ENCODE assay signal across 9 cellular contexts in the genomic region with DNA sequence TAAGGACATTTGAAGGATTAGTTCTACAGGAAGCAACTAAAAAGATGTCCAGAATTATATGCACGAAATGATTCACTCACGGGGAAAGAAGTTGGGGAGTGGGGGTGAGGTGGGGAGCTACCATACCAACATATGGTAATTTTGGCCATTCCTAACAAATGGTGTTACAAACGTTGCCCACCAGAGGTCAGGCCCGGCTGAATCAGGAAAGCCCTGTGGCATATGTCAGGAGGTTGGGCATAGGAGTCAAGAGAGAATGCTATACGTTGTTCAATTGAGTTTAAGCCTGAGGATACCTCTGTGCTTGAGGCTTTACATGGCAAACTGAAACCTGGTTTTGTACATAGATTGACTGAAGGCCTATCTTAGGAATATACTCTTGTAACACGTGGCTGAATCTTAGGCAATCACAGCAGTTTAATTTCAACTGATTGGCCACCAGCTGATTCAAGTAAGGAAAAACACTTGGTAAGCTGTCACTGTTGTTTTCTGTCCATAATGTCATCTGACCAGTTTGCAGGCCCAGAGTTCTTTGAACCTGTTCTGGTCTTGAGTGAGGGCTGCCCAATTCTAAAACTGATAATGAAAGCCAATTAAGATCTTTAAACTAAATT. TPM values are rescaled to one million over a fixed set of nuclear protein-coding genes. Genes with fewer than 3 reads are reported as not detected.
DNase-seq lines count a peak whose midpoint lies in the region; ATAC-seq and TF ChIP-seq lines count a peak whose summit lies in the region.
"Had no signal": no experiment of that assay in that cellular context is flagged by ENCODE, and none has a peak within 500 bp of the region (broad histone marks: within the 10 kb centered on the region; RNA-seq: fewer than 3 reads in every experiment).

No MANE protein-coding gene starts in this region.

- TF ChIP-seq POLR2A in heart left ventricle (IDR thresholded peaks at IDR 0.05): no peak

- TF ChIP-seq CTCF in PC-9 (conservative IDR thresholded peaks at IDR 0.05): peak; percentile 86
- peak; percentile 41 to 68 (median 55) for TF ChIP-seq CTCF in heart left ventricle (IDR thresholded peaks at IDR 0.05)

- H3K4me3 ChIP-seq in PC-9 (no peak overlapping the region), heart left ventricle (no peak overlapping the region)

- POLR2A ChIA-PET in PC-9 (lab: Charles Lee; ENCODE audit: unreplicated experiment): no interaction called here
- POLR2A ChIA-PET in activated naive CD8-positive, alpha-beta T cell treated with anti-CD3 and anti-CD28 coated beads, Interleukin-2, amount 10 ng/mL, durations not matched to agents 7 days and 5 days (lab: Charles Lee): no interaction called here

- CTCF ChIA-PET in PC-9 (lab: Charles Lee): interaction anchor here (0.5 to 1.3 kb wide), 4 partner anchors 8 to 723 kb away, joined by 3 to 7 read pairs (median 4); no protein-coding TSS in a partner anchor

- H3K4me1 ChIP-seq in PC-9 (replicated peaks; ENCODE audit: insufficient read depth): peaks cover 24% of the 10 kb centered on the region
- peaks cover 0 to 2% (median 0%) of the 10 kb centered on the region in 12 donors for H3K4me1 ChIP-seq in heart left ventricle

- peaks cover 10% of the 10 kb centered on the region for H3F3A ChIP-seq in PC-9 (ENCODE audit: insufficient read depth, low read depth)

- H3K27me3 ChIP-seq in PC-9 (ENCODE audit: insufficient read depth, low read depth) (no peaks in the 10 kb centered on the region), heart left ventricle (no peaks in the 10 kb centered on the region)

- intact Hi-C loops in PC-9 (cut with micrococcal nuclease; ENCODE audit: unreplicated experiment): loop anchor here (1.0 to 10.0 kb wide), 6 partner anchors 21 to 1295 kb away; no protein-coding TSS in a partner anchor
- intact Hi-C loops in heart left ventricle (cut with DNase I): loop anchor here (1.0 to 10.0 kb wide), 4 partner anchors 415 to 517 kb away; partner anchors contain the start of gene TNIK (in 1 of the 10)

- BruUV-seq in PC-9 (replicated peaks; lab: Mats Ljungman, UMichigan): no TSS peak

- no peaks in the 10 kb centered on the region for H3K9me3 Mint-ChIP-seq in activated naive CD8-positive, alpha-beta T cell treated with anti-CD3 and anti-CD28 coated beads, Interleukin-2, amount 10 ng/mL, durations not matched to agents 7 days and 5 days
- H3K9me3 Mint-ChIP-seq: dendritic cell treated with granulocyte-macrophage colony-stimulating factor and Interleukin-4, amounts not matched to agents 40 ng/mL and 50 ng/mL, for 4 days had no signal

- peaks cover 22% of the 10 kb centered on the region for H3K27me3 Mint-ChIP-seq in activated naive CD8-positive, alpha-beta T cell treated with anti-CD3 and anti-CD28 coated beads, Interleukin-2, amount 10 ng/mL, durations not matched to agents 7 days and 5 days
- H3K27me3 Mint-ChIP-seq: dendritic cell treated with granulocyte-macrophage colony-stimulating factor and Interleukin-4, amounts not matched to agents 40 ng/mL and 50 ng/mL, for 4 days had no signal

- no peaks in the 10 kb centered on the region for H3K36me3 Mint-ChIP-seq in activated naive CD8-positive, alpha-beta T cell treated with anti-CD3 and anti-CD28 coated beads, Interleukin-2, amount 10 ng/mL, durations not matched to agents 7 days and 5 days

- in situ Hi-C loops in G401 (cut with HindIII; ENCODE audit: low sequenced_read_pairs): no loop called here

- H4K20me1 ChIP-seq in PC-9 (ENCODE audit: insufficient read depth): no peaks in the 10 kb centered on the region

- no peaks in the 10 kb centered on the region for H3K79me2 ChIP-seq in PC-9 (ENCODE audit: low read depth)

- no peak overlapping the region for H3K27ac Mint-ChIP-seq in activated naive CD8-positive, alpha-beta T cell treated with anti-CD3 and anti-CD28 coated beads, Interleukin-2, amount 10 ng/mL, durations not matched to agents 7 days and 5 days
- H3K27ac Mint-ChIP-seq: dendritic cell treated with granulocyte-macrophage colony-stimulating factor and Interleukin-4, amounts not matched to agents 40 ng/mL and 50 ng/mL, for 4 days had no signal

- H3K36me3 ChIP-seq in PC-9 (ENCODE audit: low read depth): no peaks in the 10 kb centered on the region
- no peaks in the 10 kb centered on the region for H3K36me3 ChIP-seq in heart left ventricle

- H2AFZ ChIP-seq in PC-9: no peak overlapping the region

- peak; percentile 38 for DNase-seq in G401 (ENCODE audit: low spot score)
- DNase-seq in HT-29 (ENCODE audit: low spot score): peak; percentile 83
- DNase-seq in PC-9: peak; percentile 53 to 64
- DNase-seq in activated naive CD8-positive, alpha-beta T cell treated with anti-CD3 and anti-CD28 coated beads, Interleukin-2, amount 10 ng/mL, durations not matched to agents 7 days and 5 days: peak; percentile 47
- DNase-seq in heart left ventricle: peak in 4 of 5 donors; percentile 16 to 40 (median 30)
- peak; percentile 49 for DNase-seq in retina
- no peak for DNase-seq in GOT3 (lab: John Stamatoyannopoulos, UW)

- no peak overlapping the region for H3K4me2 ChIP-seq in PC-9

- H3K9me3 ChIP-seq in PC-9 (ENCODE audit: insufficient read depth, low read depth) (peaks cover 5% of the 10 kb centered on the region; the same call in 1 of the 2 replicates), heart left ventricle (no peaks in the 10 kb centered on the region)

- H3K27ac ChIP-seq in PC-9 (no peak overlapping the region), heart left ventricle (no peak overlapping the region)

- no peaks in the 10 kb centered on the region for H3K9me2 ChIP-seq in PC-9 (ENCODE audit: insufficient read depth)

- H3K4me3 Mint-ChIP-seq in activated naive CD8-positive, alpha-beta T cell treated with anti-CD3 and anti-CD28 coated beads, Interleukin-2, amount 10 ng/mL, durations not matched to agents 7 days and 5 days: no peak overlapping the region
- H3K4me3 Mint-ChIP-seq: dendritic cell treated with granulocyte-macrophage colony-stimulating factor and Interleukin-4, amounts not matched to agents 40 ng/mL and 50 ng/mL, for 4 days had no signal

- H3K4me1 Mint-ChIP-seq in activated naive CD8-positive, alpha-beta T cell treated with anti-CD3 and anti-CD28 coated beads, Interleukin-2, amount 10 ng/mL, durations not matched to agents 7 days and 5 days: no peaks in the 10 kb centered on the region

- peak; percentile 93 for ATAC-seq in GM21447 (IDR thresholded peaks at IDR 0.05; ENCODE audit: unreplicated experiment)
- peak; percentile 75 for ATAC-seq in activated naive CD8-positive, alpha-beta T cell treated with anti-CD3 and anti-CD28 coated beads, Interleukin-2, amount 10 ng/mL, durations not matched to agents 7 days and 5 days (ENCODE audit: low read depth)
- peak in 3 of 4 donors; percentile 68 to 83 (median 80) for ATAC-seq in heart left ventricle

- 18 to 26% (median 21%) methylated on average over 6 of the region's 6 CpGs for WGBS in heart left ventricle, 4 donors

RNA-seq across cellular contexts. Expression of gene SLC2A2, which starts 23.4 kb away (rescaled TPM):
- not detected in 2 replicates for total RNA-seq in G401 (2014; rRNA removed; shearing (Covaris generic))
- total RNA-seq in HT-29 (2014; rRNA removed; shearing (Covaris generic)): 0.03 and 0.05 TPM in 2 replicates
- total RNA-seq in PC-9 (2021) (not detected in 2 replicates), heart left ventricle (not detected)
- not detected for total RNA-seq in activated naive CD8-positive, alpha-beta T cell treated with anti-CD3 and anti-CD28 coated beads, Interleukin-2, amount 10 ng/mL, durations not matched to agents 7 days and 5 days
- under 1 TPM in 1 of 2 donors, not detected in 1; 0.11 TPM for polyA plus RNA-seq in heart left ventricle
